Comparison of ENCODE assay signal across 23 cellular contexts in genomic region chr16:82987767-82988166, GRCh38.
DNase-seq lines count a peak whose midpoint lies in the region; ATAC-seq, FAIRE-seq and TF ChIP-seq lines count a peak whose summit lies in the region.
"Had no signal": no experiment of that assay in that cellular context is flagged by ENCODE, and none has a peak within 500 bp of the region (broad histone marks: within the 10 kb centered on the region; RNA-seq: fewer than 3 reads in every experiment).

No MANE protein-coding gene starts in this region.

- ATAC-seq in left cardiac atrium, result no peak
- ATAC-seq: lower lobe of right lung; stimulated activated naive CD8-positive, alpha-beta T cell treated with anti-CD3 and anti-CD28 coated beads, Interleukin-15, amount 100 ng/mL, for 72 hours had no signal

- no peak overlapping the region for H3K27ac ChIP-seq in caudate nucleus (ENCODE audit: low read depth, low read length)
- H3K27ac ChIP-seq: 22Rv1, adrenal gland, cardiac muscle cell, lower lobe of right lung, tibial nerve had no signal

- no peak overlapping the region for H3K4me3 ChIP-seq in bronchial epithelial cell (ENCODE audit: low read depth, low read length)
- no peak overlapping the region for H3K4me3 ChIP-seq in foreskin fibroblast (ENCODE audit: low read depth in 1 of 2, low read length in 2 of 2)
- H3K4me3 ChIP-seq: adrenal gland, cardiac muscle cell, lower lobe of right lung, tibial nerve had no signal

- no peak for FAIRE-seq in bronchial epithelial cell (lab: Jason Lieb, UNC)

- in situ Hi-C loops in ACHN (cut with HindIII; ENCODE audit: low pct_ligation_motif_present, low pct_unique_long_range_greater_than_20kb, low sequenced_read_pairs), result no loop called here

- TF ChIP-seq CTCF in bronchial epithelial cell (IDR thresholded peaks at IDR 0.05; ENCODE audit: insufficient read depth, low read length, severe bottlenecking) (no peak), foreskin fibroblast (IDR thresholded peaks at IDR 0.05; ENCODE audit: low read depth, low read length) (no peak)

- DNase-seq in DMS153 (lab: John Stamatoyannopoulos, UW), result peak; percentile 9
- no peak for DNase-seq in DMS153 treated with DMSO at 0.1 percent for 48 hours (lab: John Stamatoyannopoulos, UW; ENCODE audit: unreplicated experiment)
- peak; percentile 54 for DNase-seq in bronchial epithelial cell (ENCODE audit: low read depth)
- DNase-seq in foreskin fibroblast, result peak; percentile 19
- DNase-seq in stromal cell of bone marrow (ENCODE audit: low read depth), result peak; percentile 24
- no peak for DNase-seq in ACHN
- no peak for DNase-seq in left cardiac atrium
- DNase-seq in caudate nucleus (lab: John Stamatoyannopoulos, UW), result no peak
- DNase-seq: activated CD4-positive, alpha-beta T cell treated with anti-CD3 and anti-CD28 coated beads for 4 hours; activated naive CD4-positive, alpha-beta T cell treated with Interleukin-2 at 50 U/mL for 16 hours; activated T-cell treated with anti-CD3 and anti-CD28 coated beads, Interleukin-2, amount 50 U/mL, for 48 hours; adrenal gland; CD8-positive, alpha-beta memory T cell; hypothalamus; Karpas-422; lower lobe of right lung; NCI-H1048; NCI-H2029; NCI-H226; stimulated activated naive CD8-positive, alpha-beta T cell treated with anti-CD3 and anti-CD28 coated beads, Interleukin-15, amount 100 ng/mL, for 72 hours had no signal

- no peaks in the 10 kb centered on the region for H3K27me3 ChIP-seq in bronchial epithelial cell (ENCODE audit: control insufficient read depth, insufficient read depth, low read length)
- H3K27me3 ChIP-seq: adrenal gland, cardiac muscle cell, tibial nerve had no signal

- no peaks in the 10 kb centered on the region for H3K36me3 ChIP-seq in bronchial epithelial cell (ENCODE audit: control insufficient read depth, insufficient read depth, low read length)
- H3K36me3 ChIP-seq: adrenal gland, cardiac muscle cell, lower lobe of right lung, tibial nerve had no signal

- intact Hi-C loops in left cardiac atrium (cut with DNase I), result no loop called here

Comparison
In these comparisons a context has a peak if more than half of its experiments do, and no peak if none do; other contexts are left out.
1. DNase-seq: peak in DMS153 (single experiment), bronchial epithelial cell (single experiment), foreskin fibroblast (2 of 2) and stromal cell of bone marrow (single experiment); none in DMS153 treated with DMSO at 0.1 percent for 48 hours (single experiment), ACHN (single experiment), left cardiac atrium (single experiment) and caudate nucleus (0 of 61).